Comparison of ENCODE assay signal across 2 cellular contexts in the genomic region with DNA sequence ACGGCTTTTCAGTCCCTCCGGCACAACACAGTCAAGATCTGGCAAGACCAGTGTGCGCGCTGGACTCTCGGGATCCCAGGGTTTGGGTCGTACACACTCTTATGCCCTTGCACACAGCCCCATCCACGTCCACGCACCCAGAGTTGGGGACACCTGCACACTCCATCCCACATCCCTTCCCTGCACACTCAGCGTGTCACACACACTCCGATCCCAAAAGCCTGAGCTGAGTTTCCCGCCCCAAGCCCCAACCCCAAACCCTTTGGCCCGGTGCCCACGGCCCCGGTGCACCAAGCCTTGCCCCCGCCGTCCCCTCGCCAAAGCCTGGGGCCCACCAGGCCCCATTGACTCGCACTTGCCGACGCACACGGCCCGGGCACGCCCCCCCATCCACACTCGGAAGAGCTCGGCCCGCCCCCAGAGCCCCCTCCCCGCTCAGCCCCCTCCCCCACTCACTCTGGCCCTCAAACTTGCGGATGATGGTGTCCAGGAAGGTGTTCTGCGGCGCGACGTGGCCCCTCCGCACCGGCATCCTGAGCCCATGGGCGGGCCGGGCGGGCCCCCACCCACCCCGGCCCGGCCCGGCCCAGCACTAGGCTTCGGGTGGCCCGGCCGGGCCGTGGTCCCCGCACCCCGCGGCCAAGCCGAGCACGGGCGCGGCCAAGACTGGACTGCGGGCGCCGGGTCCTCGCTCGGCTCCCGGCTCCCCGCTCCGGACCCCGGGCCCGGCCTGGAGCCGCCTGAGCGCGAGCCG.
TF ChIP-seq lines count a peak whose summit lies in the region.

No MANE protein-coding gene starts in this region.

TF ChIP-seq in SK-N-SH, 30 proteins besides CTCF, POLR2A, EP300 and RAD21 (continued from another document):
- TF ChIP-seq, protein P1, sequence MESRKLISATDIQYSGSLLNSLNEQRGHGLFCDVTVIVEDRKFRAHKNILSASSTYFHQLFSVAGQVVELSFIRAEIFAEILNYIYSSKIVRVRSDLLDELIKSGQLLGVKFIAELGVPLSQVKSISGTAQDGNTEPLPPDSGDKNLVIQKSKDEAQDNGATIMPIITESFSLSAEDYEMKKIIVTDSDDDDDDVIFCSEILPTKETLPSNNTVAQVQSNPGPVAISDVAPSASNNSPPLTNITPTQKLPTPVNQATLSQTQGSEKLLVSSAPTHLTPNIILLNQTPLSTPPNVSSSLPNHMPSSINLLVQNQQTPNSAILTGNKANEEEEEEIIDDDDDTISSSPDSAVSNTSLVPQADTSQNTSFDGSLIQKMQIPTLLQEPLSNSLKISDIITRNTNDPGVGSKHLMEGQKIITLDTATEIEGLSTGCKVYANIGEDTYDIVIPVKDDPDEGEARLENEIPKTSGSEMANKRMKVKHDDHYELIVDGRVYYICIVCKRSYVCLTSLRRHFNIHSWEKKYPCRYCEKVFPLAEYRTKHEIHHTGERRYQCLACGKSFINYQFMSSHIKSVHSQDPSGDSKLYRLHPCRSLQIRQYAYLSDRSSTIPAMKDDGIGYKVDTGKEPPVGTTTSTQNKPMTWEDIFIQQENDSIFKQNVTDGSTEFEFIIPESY (IDR thresholded peaks at IDR 0.05; ENCODE audit: borderline replicate concordance, low read depth): no peak
- TF ChIP-seq, protein P2, sequence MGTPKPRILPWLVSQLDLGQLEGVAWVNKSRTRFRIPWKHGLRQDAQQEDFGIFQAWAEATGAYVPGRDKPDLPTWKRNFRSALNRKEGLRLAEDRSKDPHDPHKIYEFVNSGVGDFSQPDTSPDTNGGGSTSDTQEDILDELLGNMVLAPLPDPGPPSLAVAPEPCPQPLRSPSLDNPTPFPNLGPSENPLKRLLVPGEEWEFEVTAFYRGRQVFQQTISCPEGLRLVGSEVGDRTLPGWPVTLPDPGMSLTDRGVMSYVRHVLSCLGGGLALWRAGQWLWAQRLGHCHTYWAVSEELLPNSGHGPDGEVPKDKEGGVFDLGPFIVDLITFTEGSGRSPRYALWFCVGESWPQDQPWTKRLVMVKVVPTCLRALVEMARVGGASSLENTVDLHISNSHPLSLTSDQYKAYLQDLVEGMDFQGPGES (IDR thresholded peaks at IDR 0.05; ENCODE audit: low read depth, low read length): no peak
- TF ChIP-seq EZH2phosphoT487 (IDR thresholded peaks at IDR 0.05; ENCODE audit: borderline replicate concordance, low read depth): no peak
- TF ChIP-seq SMC3 (IDR thresholded peaks at IDR 0.05; ENCODE audit: low read depth, low read length): no peak
- TF ChIP-seq, protein P3, sequence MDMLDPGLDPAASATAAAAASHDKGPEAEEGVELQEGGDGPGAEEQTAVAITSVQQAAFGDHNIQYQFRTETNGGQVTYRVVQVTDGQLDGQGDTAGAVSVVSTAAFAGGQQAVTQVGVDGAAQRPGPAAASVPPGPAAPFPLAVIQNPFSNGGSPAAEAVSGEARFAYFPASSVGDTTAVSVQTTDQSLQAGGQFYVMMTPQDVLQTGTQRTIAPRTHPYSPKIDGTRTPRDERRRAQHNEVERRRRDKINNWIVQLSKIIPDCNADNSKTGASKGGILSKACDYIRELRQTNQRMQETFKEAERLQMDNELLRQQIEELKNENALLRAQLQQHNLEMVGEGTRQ (IDR thresholded peaks at IDR 0.05; ENCODE audit: borderline replicate concordance, low read depth, low read length): no peak
- TF ChIP-seq RXRA (IDR thresholded peaks at IDR 0.05; ENCODE audit: borderline replicate concordance, low read depth): no peak
- TF ChIP-seq, protein P4, sequence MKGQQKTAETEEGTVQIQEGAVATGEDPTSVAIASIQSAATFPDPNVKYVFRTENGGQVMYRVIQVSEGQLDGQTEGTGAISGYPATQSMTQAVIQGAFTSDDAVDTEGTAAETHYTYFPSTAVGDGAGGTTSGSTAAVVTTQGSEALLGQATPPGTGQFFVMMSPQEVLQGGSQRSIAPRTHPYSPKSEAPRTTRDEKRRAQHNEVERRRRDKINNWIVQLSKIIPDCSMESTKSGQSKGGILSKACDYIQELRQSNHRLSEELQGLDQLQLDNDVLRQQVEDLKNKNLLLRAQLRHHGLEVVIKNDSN (IDR thresholded peaks at IDR 0.05; ENCODE audit: borderline replicate concordance, low read depth): no peak
- no peak for TF ChIP-seq CHD2 (IDR thresholded peaks at IDR 0.05; ENCODE audit: low read length, partially characterized antibody)
- no peak for TF ChIP-seq FOXM1 (IDR thresholded peaks at IDR 0.05; ENCODE audit: low read depth)
- no peak for TF ChIP-seq MEF2A (IDR thresholded peaks at IDR 0.05; ENCODE audit: borderline replicate concordance, low read depth)
- TF ChIP-seq GABPA (IDR thresholded peaks at IDR 0.05; ENCODE audit: low read depth): no peak
- TF ChIP-seq YY1 (IDR thresholded peaks at IDR 0.05; ENCODE audit: low read depth): no peak
- TF ChIP-seq TEAD4 (IDR thresholded peaks at IDR 0.05; ENCODE audit: borderline replicate concordance, insufficient read depth): no peak
- no peak for TF ChIP-seq NFIC (IDR thresholded peaks at IDR 0.05; ENCODE audit: borderline replicate concordance)
- TF ChIP-seq MXI1 (IDR thresholded peaks at IDR 0.05; ENCODE audit: low read depth, low read length): no peak
- TF ChIP-seq GATA2 (CRISPR knock-in tag; IDR thresholded peaks at IDR 0.05): no peak

TF ChIP-seq in SK-N-SH treated with all-trans-retinoic acid at 6 μM for 48 hours, 23 proteins besides CTCF, POLR2A, EP300 and RAD21:
- TF ChIP-seq TCF4 (CRISPR knock-in tag; IDR thresholded peaks at IDR 0.05; ENCODE audit: borderline replicate concordance): no peak
- TF ChIP-seq, protein P5, sequence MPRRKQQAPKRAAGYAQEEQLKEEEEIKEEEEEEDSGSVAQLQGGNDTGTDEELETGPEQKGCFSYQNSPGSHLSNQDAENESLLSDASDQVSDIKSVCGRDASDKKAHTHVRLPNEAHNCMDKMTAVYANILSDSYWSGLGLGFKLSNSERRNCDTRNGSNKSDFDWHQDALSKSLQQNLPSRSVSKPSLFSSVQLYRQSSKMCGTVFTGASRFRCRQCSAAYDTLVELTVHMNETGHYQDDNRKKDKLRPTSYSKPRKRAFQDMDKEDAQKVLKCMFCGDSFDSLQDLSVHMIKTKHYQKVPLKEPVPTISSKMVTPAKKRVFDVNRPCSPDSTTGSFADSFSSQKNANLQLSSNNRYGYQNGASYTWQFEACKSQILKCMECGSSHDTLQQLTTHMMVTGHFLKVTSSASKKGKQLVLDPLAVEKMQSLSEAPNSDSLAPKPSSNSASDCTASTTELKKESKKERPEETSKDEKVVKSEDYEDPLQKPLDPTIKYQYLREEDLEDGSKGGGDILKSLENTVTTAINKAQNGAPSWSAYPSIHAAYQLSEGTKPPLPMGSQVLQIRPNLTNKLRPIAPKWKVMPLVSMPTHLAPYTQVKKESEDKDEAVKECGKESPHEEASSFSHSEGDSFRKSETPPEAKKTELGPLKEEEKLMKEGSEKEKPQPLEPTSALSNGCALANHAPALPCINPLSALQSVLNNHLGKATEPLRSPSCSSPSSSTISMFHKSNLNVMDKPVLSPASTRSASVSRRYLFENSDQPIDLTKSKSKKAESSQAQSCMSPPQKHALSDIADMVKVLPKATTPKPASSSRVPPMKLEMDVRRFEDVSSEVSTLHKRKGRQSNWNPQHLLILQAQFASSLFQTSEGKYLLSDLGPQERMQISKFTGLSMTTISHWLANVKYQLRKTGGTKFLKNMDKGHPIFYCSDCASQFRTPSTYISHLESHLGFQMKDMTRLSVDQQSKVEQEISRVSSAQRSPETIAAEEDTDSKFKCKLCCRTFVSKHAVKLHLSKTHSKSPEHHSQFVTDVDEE (CRISPR knock-in tag; IDR thresholded peaks at IDR 0.05): no peak
- TF ChIP-seq, protein P6, sequence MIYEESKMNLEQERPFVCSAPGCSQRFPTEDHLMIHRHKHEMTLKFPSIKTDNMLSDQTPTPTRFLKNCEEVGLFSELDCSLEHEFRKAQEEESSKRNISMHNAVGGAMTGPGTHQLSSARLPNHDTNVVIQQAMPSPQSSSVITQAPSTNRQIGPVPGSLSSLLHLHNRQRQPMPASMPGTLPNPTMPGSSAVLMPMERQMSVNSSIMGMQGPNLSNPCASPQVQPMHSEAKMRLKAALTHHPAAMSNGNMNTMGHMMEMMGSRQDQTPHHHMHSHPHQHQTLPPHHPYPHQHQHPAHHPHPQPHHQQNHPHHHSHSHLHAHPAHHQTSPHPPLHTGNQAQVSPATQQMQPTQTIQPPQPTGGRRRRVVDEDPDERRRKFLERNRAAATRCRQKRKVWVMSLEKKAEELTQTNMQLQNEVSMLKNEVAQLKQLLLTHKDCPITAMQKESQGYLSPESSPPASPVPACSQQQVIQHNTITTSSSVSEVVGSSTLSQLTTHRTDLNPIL (CRISPR knock-in tag; IDR thresholded peaks at IDR 0.05; ENCODE audit: low read depth): no peak
- TF ChIP-seq, protein P7, sequence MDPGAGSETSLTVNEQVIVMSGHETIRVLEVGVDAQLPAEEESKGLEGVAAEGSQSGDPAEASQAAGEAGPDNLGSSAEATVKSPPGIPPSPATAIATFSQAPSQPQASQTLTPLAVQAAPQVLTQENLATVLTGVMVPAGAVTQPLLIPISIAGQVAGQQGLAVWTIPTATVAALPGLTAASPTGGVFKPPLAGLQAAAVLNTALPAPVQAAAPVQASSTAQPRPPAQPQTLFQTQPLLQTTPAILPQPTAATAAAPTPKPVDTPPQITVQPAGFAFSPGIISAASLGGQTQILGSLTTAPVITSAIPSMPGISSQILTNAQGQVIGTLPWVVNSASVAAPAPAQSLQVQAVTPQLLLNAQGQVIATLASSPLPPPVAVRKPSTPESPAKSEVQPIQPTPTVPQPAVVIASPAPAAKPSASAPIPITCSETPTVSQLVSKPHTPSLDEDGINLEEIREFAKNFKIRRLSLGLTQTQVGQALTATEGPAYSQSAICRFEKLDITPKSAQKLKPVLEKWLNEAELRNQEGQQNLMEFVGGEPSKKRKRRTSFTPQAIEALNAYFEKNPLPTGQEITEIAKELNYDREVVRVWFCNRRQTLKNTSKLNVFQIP (CRISPR knock-in tag; IDR thresholded peaks at IDR 0.05; ENCODE audit: borderline replicate concordance, low read depth): no peak
